In the genomic region with DNA sequence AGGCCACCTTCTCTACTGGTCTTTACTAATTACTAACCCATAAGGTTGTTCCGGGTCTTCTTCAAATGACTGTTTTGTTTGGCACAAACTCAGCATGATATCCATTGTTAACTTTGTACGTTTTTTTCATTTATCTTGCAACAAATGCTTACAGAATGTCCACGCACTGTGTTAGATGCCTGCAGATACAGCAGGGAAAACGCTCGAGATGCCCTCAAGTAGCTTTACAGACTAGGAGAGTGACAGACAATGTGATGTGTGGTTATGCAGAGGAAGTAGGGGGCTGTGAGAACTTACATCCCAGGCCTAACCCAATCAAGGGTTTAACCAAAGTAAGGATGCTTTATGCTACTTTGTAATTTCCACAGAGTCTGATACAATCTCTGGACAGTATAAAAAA, we compare ENCODE assay signal across 1 cellular context.
TF ChIP-seq lines count a peak whose summit lies in the region.

No MANE protein-coding gene starts in this region.

TF ChIP-seq in H1, 55 proteins besides CTCF, POLR2A, EP300 and RAD21:
- TF ChIP-seq CREB1 (IDR thresholded peaks at IDR 0.05), result no peak
- no peak for TF ChIP-seq SAP30 (IDR thresholded peaks at IDR 0.05; ENCODE audit: insufficient read depth, insufficient replicate concordance, low read length)
- TF ChIP-seq SIN3A (conservative IDR thresholded peaks at IDR 0.05 in 1 of 2, IDR thresholded peaks at IDR 0.05 in 1 of 2; ENCODE audit: low read depth in 1 of 2, low read length in 2 of 2), result no peak
- no peak for TF ChIP-seq CEBPB (IDR thresholded peaks at IDR 0.05; ENCODE audit: low read depth, low read length)
- no peak for TF ChIP-seq SUZ12 (IDR thresholded peaks at IDR 0.05; ENCODE audit: low read length)
- no peak for TF ChIP-seq SP2 (IDR thresholded peaks at IDR 0.05; ENCODE audit: low read length)
- TF ChIP-seq, protein P1, sequence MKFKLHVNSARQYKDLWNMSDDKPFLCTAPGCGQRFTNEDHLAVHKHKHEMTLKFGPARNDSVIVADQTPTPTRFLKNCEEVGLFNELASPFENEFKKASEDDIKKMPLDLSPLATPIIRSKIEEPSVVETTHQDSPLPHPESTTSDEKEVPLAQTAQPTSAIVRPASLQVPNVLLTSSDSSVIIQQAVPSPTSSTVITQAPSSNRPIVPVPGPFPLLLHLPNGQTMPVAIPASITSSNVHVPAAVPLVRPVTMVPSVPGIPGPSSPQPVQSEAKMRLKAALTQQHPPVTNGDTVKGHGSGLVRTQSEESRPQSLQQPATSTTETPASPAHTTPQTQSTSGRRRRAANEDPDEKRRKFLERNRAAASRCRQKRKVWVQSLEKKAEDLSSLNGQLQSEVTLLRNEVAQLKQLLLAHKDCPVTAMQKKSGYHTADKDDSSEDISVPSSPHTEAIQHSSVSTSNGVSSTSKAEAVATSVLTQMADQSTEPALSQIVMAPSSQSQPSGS (IDR thresholded peaks at IDR 0.05; ENCODE audit: low read length), result no peak
- no peak for TF ChIP-seq KDM1A (IDR thresholded peaks at IDR 0.05; ENCODE audit: borderline replicate concordance, low read length)
- TF ChIP-seq EGR1 (IDR thresholded peaks at IDR 0.05; ENCODE audit: borderline replicate concordance, low read depth, low read length), result no peak
- no peak for TF ChIP-seq TAF7 (optimal IDR thresholded peaks at IDR 0.05; ENCODE audit: borderline replicate concordance, low read depth, low read length)
